In genomic region chr3:66018047-66019033, GRCh38 we compare ENCODE assay signal across 2 cellular contexts.
TF ChIP-seq lines count a peak whose summit lies in the region.

No MANE protein-coding gene starts in this region.

TF ChIP-seq in HCT116, 20 proteins besides CTCF, POLR2A, EP300 and RAD21:
- TF ChIP-seq CEBPB (IDR thresholded peaks at IDR 0.05; ENCODE audit: low read depth), result no peak
- no peak for TF ChIP-seq YY1 (IDR thresholded peaks at IDR 0.05; ENCODE audit: extremely low read depth, insufficient replicate concordance, low read depth, low read length)
- TF ChIP-seq EZH2 (IDR thresholded peaks at IDR 0.05), result no peak
- TF ChIP-seq ZFX (IDR thresholded peaks at IDR 0.05), result no peak
- no peak for TF ChIP-seq SRF (IDR thresholded peaks at IDR 0.05; ENCODE audit: low read depth)
- TF ChIP-seq ATF3 (IDR thresholded peaks at IDR 0.05), result no peak
- TF ChIP-seq POLR2AphosphoS5 (IDR thresholded peaks at IDR 0.05; ENCODE audit: low read depth, low read length), result no peak
- no peak for TF ChIP-seq ZBTB33 (IDR thresholded peaks at IDR 0.05; ENCODE audit: extremely low read depth, insufficient replicate concordance, low read length)
TF ChIP-seq in HCT116: peak in this region for 0.

TF ChIP-seq in K562, 482 proteins besides CTCF, POLR2A, EP300 and RAD21:
- TF ChIP-seq ZFP36 (IDR thresholded peaks at IDR 0.05; ENCODE audit: low read depth, low read length, partially characterized antibody), result peak; percentile 38
- peak; percentile 59 for TF ChIP-seq RBM25 (IDR thresholded peaks at IDR 0.05; ENCODE audit: low read depth, low read length, severe bottlenecking)
- TF ChIP-seq CEBPZ (IDR thresholded peaks at IDR 0.05; ENCODE audit: borderline replicate concordance, low read depth, low read length), result no peak
